Comparison of ENCODE assay signal across 1 cellular context in the genomic region with DNA sequence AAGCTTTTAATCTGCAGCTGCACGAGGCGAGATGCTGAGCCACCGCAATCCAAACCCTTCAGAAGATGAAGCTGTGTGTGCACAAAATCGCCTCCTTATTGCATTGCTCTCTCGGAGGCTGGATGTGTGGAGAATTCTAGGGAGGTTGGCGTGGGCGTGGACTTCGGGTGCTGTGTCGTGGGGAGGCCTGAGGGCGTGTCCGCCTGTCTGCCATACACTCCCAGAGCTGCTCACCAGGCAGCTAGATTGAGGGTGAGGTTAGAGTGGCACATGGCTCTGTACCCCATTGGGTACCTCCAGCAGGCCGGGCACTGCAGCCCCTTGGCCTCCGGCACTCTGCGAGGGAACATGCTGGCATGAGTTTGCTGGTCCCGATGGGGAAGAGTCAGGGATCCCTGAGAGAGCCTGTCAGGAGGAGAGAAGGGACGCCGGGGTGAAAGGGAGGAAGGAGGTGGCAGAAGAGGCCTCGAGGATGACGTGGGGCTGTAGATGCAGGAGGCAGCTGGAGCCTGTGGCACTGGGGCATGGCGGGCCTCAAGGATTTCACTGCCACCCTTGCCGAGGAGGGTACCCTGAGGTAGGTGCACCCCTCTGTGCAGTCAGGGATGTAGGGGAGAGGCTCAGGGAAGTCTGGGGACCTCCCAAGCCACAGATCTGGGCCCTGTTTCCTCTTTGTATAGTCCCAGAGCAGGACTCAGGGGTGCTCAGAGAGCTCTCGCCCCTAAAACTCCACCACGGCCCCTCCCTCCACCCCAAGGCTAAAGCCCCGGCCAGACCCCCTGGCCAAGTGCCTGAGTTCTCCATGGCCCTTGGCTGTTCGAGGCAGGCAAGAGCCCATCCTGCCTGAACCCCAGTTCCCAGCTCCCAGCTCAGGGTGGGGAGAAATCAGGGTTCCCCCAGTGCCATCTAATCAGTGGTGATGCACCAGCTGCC.
TF ChIP-seq lines count a peak whose summit lies in the region.

No MANE protein-coding gene starts in this region.

TF ChIP-seq in H1, 55 proteins besides CTCF, POLR2A, EP300 and RAD21 (continued from another document):
- TF ChIP-seq TAF7 (optimal IDR thresholded peaks at IDR 0.05; ENCODE audit: borderline replicate concordance, low read depth, low read length) (no peak), MAX (IDR thresholded peaks at IDR 0.05) (no peak), TBP (IDR thresholded peaks at IDR 0.05; ENCODE audit: low read depth, low read length) (no peak), BRCA1 (IDR thresholded peaks at IDR 0.05; ENCODE audit: low read depth, low read length) (no peak), TEAD4 (IDR thresholded peaks at IDR 0.05; ENCODE audit: low read depth, low read length) (no peak), E2F6 (IDR thresholded peaks at IDR 0.05) (no peak), RFX5 (IDR thresholded peaks at IDR 0.05; ENCODE audit: borderline replicate concordance, low read depth, low read length) (no peak), CHD2 (IDR thresholded peaks at IDR 0.05; ENCODE audit: low read length) (no peak), SIX5 (IDR thresholded peaks at IDR 0.05; ENCODE audit: low read depth, low read length) (no peak), SIRT6 (IDR thresholded peaks at IDR 0.05; ENCODE audit: low read length) (no peak)
